Comparison of ENCODE assay signal across 8 cellular contexts in the genomic region with DNA sequence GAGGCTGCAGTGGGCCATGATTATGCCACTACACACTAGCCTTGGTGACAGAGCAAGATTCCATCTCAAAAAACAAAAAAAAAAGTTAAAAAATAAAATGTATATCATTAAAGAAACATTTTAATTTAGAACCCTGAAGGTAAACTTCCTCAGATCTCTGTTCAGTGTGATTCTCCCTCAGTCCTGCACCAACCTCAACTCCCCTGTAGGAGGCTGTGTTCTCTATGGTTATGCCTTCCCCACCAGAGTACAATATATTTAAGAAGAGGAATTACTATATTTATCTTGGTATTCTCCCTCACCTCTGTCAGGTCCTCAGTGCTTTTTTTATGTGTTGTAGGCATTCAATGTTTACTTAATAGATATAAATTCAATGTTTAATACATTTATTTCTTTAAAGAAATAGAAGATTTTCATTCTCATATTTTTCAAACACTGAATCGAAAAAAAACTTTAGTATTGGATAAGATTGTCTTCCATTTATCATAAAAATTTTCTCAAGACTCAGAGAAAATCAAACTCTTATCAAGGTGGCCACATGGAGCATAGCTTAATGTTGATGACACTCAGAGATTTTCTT. TPM values are rescaled to one million over a fixed set of nuclear protein-coding genes. Genes with fewer than 3 reads are reported as not detected.
DNase-seq lines count a peak whose midpoint lies in the region; ATAC-seq and TF ChIP-seq lines count a peak whose summit lies in the region.

No MANE protein-coding gene starts in this region.

- CTCF ChIA-PET in activated naive CD4-positive, alpha-beta T cell treated with anti-CD3 and anti-CD28 coated beads for 36 hours (lab: Charles Lee) = interaction anchor here (0.6 to 4.2 kb wide), 12 partner anchors 21 to 244 kb away, joined by 3 to 35 read pairs (median 4); no protein-coding TSS in a partner anchor

- peak; percentile 64 for TF ChIP-seq CTCF in left ventricle myocardium inferior (IDR thresholded peaks at IDR 0.05; ENCODE audit: borderline replicate concordance)
- TF ChIP-seq CTCF in tibial artery (IDR thresholded peaks at IDR 0.05) = peak; percentile 31 to 34

- H3K4me3 ChIP-seq in left ventricle myocardium inferior (no peak overlapping the region), tibial artery (no peak overlapping the region)

- H3K27me3 ChIP-seq in left ventricle myocardium inferior (ENCODE audit: low read depth) (no peaks in the 10 kb centered on the region), tibial artery (no peaks in the 10 kb centered on the region)

- H3K27ac Mint-ChIP-seq in activated naive CD4-positive, alpha-beta T cell treated with anti-CD3 and anti-CD28 coated beads for 36 hours = no peak overlapping the region
- no peak overlapping the region for H3K27ac Mint-ChIP-seq in immature natural killer cell

- ATAC-seq in Right ventricle myocardium superior (ENCODE audit: poor library complexity) (no peak), HG02623 (IDR thresholded peaks at IDR 0.05; ENCODE audit: unreplicated experiment) (peak; percentile 43)

- H3K4me1 ChIP-seq in left ventricle myocardium inferior = peaks cover 22% of the 10 kb centered on the region
- peaks cover 0 to 14% (median 7%) of the 10 kb centered on the region in 4 donors for H3K4me1 ChIP-seq in tibial artery

- DNase-seq in left ventricle myocardium inferior (no peak), Right ventricle myocardium superior (no peak), NCI-H2196 treated with DMSO at 0.1 percent for 48 hours (lab: John Stamatoyannopoulos, UW; ENCODE audit: unreplicated experiment) (peak; percentile 10), immature natural killer cell (peak; percentile 23 to 43 (median 26)), tibial artery (no peak), GOT3 (lab: John Stamatoyannopoulos, UW) (no peak)
- DNase-seq in activated naive CD4-positive, alpha-beta T cell treated with anti-CD3 and anti-CD28 coated beads for 36 hours = peak; percentile 69

- intact Hi-C loops in left ventricle myocardium inferior (cut with micrococcal nuclease) (loop anchor here (10.0 kb wide), 1 partner anchor 75 kb away; no protein-coding TSS in a partner anchor), Right ventricle myocardium superior (cut with DNase I) (loop anchor here (10.0 kb wide), 1 partner anchor 75 kb away; no protein-coding TSS in a partner anchor), tibial artery (cut with DNase I; ENCODE audit: low total_unique reads) (loop anchor here (10.0 kb wide), 2 partner anchors 115 to 475 kb away; partner anchors contain the start of genes LRRC8C and ZNF326)
- intact Hi-C loops in activated naive CD4-positive, alpha-beta T cell treated with anti-CD3 and anti-CD28 coated beads for 36 hours (cut with micrococcal nuclease) = loop anchor here (1.0 to 5.0 kb wide), 4 partner anchors 37 to 322 kb away; no protein-coding TSS in a partner anchor

- H3K4me3 Mint-ChIP-seq in activated naive CD4-positive, alpha-beta T cell treated with anti-CD3 and anti-CD28 coated beads for 36 hours = no peak overlapping the region
- H3K4me3 Mint-ChIP-seq in immature natural killer cell = no peak overlapping the region

- H3K27me3 Mint-ChIP-seq in activated naive CD4-positive, alpha-beta T cell treated with anti-CD3 and anti-CD28 coated beads for 36 hours (ENCODE audit: low read depth) = no peaks in the 10 kb centered on the region
- peaks cover 4 to 7% (median 5%) of the 10 kb centered on the region in 3 donors for H3K27me3 Mint-ChIP-seq in immature natural killer cell (ENCODE audit: low read depth in 3 of 3)

- peaks cover 5% of the 10 kb centered on the region for H3K9me3 Mint-ChIP-seq in activated naive CD4-positive, alpha-beta T cell treated with anti-CD3 and anti-CD28 coated beads for 36 hours
- no peaks in the 10 kb centered on the region for H3K9me3 Mint-ChIP-seq in immature natural killer cell

- peaks cover 24% of the 10 kb centered on the region for H3K4me1 Mint-ChIP-seq in activated naive CD4-positive, alpha-beta T cell treated with anti-CD3 and anti-CD28 coated beads for 36 hours (ENCODE audit: low read depth)
- H3K4me1 Mint-ChIP-seq in immature natural killer cell = peaks cover 6 to 8% of the 10 kb centered on the region in 2 donors

- H3K36me3 ChIP-seq in left ventricle myocardium inferior (no peaks in the 10 kb centered on the region), tibial artery (no peaks in the 10 kb centered on the region)

- H3K27ac ChIP-seq in left ventricle myocardium inferior (replicated peaks) (peak overlapping the region; percentile 62), tibial artery (no peak overlapping the region)

- H3K36me3 Mint-ChIP-seq in activated naive CD4-positive, alpha-beta T cell treated with anti-CD3 and anti-CD28 coated beads for 36 hours (ENCODE audit: low read depth) = no peaks in the 10 kb centered on the region
- no peaks in the 10 kb centered on the region for H3K36me3 Mint-ChIP-seq in immature natural killer cell

- no peaks in the 10 kb centered on the region for H3K9me3 ChIP-seq in left ventricle myocardium inferior (replicated peaks)
- no peaks in the 10 kb centered on the region for H3K9me3 ChIP-seq in tibial artery

RNA-seq across cellular contexts. Expression of gene LRRC8B, which starts 4.8 kb away (rescaled TPM):
- total RNA-seq in left ventricle myocardium inferior = 3.6 TPM
- total RNA-seq in Right ventricle myocardium superior = 2.5 TPM
- 10 to 100 TPM; 18.0 to 20.4 TPM for total RNA-seq in activated naive CD4-positive, alpha-beta T cell treated with anti-CD3 and anti-CD28 coated beads for 36 hours
- 1 to 10 TPM in 1 of 3 donors, under 1 TPM in 2; 0.13 to 1.6 (median 0.72) TPM for polyA plus RNA-seq in immature natural killer cell

Comparison
In these comparisons a context has a peak if more than half of its experiments do, and no peak if none do; other contexts are left out.
1. DNase-seq: peak in NCI-H2196 treated with DMSO at 0.1 percent for 48 hours (single experiment), activated naive CD4-positive, alpha-beta T cell treated with anti-CD3 and anti-CD28 coated beads for 36 hours (single experiment) and immature natural killer cell (3 of 3); none in left ventricle myocardium inferior (single experiment), Right ventricle myocardium superior (single experiment), tibial artery (0 of 2) and GOT3 (single experiment).